In the genomic region with DNA sequence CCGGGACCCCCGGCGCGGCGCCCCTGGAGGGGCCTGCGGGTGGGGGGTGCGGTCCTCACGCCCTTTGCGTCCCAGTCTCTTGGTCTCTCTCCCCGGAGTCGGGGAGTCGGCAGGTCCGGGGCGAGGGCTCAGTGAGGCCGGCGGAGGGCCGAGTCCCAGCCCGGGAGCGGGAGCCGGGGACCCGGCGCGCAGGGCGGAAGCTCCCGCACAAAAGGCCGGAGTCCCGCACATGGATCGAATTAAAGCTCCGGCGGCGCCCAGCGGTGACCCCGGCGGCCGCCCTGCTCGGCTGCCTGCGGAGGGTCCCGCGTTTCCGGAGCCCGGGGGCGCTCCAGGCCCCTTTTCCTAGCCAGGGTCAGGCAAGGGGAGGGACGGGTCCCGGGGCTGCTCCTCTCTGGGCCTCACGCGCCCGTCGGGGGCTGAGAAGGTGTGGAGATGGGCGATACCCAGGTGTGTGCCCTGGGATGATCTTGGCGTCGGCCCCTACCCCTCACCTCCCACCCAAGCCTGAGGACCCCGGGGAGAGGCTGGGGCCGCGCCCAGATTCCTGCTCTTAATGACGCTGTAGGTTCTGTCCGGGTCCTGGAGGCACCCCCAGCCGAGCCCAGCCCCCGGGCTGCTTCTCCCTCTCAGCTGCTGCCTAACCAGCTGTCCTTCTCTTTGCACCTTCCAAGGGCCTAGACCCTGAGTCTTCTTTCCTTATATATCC, we compare ENCODE assay signal across 7 cellular contexts. TPM values are rescaled to one million over a fixed set of nuclear protein-coding genes. Genes with fewer than 3 reads are reported as not detected.
DNase-seq lines count a peak whose midpoint lies in the region; ATAC-seq, FAIRE-seq and TF ChIP-seq lines count a peak whose summit lies in the region.

No MANE protein-coding gene starts in this region.

- peaks cover 5% of the 10 kb centered on the region for H3K36me3 Mint-ChIP-seq in IgD-negative memory B cell
- H3K36me3 Mint-ChIP-seq in MCF 10A (ENCODE audit: insufficient read depth, unreplicated experiment) = peaks cover 11% of the 10 kb centered on the region

- no peak overlapping the region for H3K27ac Mint-ChIP-seq in IgD-negative memory B cell
- H3K27ac Mint-ChIP-seq in MCF 10A (ENCODE audit: low read depth, unreplicated experiment) = peak overlapping the region; percentile 79

- H3K9ac ChIP-seq in kidney (ENCODE audit: low read length in 2 of 2) (peak overlapping the region; percentile 40 to 55), stomach smooth muscle (ENCODE audit: low read length in 2 of 2) (peak overlapping the region; percentile 64 to 75)

- H3K4me1 Mint-ChIP-seq in IgD-negative memory B cell (peaks cover 3 to 8% (median 5%) of the 10 kb centered on the region in 3 donors), MCF 10A (ENCODE audit: insufficient read depth, unreplicated experiment) (peaks cover 20% of the 10 kb centered on the region)

- H3K27ac ChIP-seq in kidney (ENCODE audit: low read depth in 2 of 2, low read length in 2 of 2) (peak overlapping the region; percentile 57 to 72), stomach smooth muscle (ENCODE audit: low read length) (peak overlapping the region; percentile 18)

- H3K4me3 Mint-ChIP-seq in IgD-negative memory B cell = peak overlapping the region in 3 of 4 donors; percentile 23 to 73 (median 66)
- peak overlapping the region; percentile 74 for H3K4me3 Mint-ChIP-seq in MCF 10A (ENCODE audit: unreplicated experiment)

- H3K36me3 ChIP-seq in kidney (ENCODE audit: control insufficient read depth in 1 of 2, insufficient read depth in 2 of 2, low read length in 2 of 2) (no peaks in the 10 kb centered on the region), stomach smooth muscle (ENCODE audit: control insufficient read depth in 2 of 2, insufficient read depth in 2 of 2, low read length in 2 of 2) (no peaks in the 10 kb centered on the region)

- no peak for TF ChIP-seq CTCF in MCF 10A (IDR thresholded peaks at IDR 0.05; ENCODE audit: unreplicated experiment)
- no peak for TF ChIP-seq CTCF in kidney (IDR thresholded peaks at IDR 0.05; ENCODE audit: borderline replicate concordance, extremely low read depth, insufficient read depth)

- no peaks in the 10 kb centered on the region for H3K27me3 ChIP-seq in stomach smooth muscle (ENCODE audit: control insufficient read depth in 1 of 2, insufficient read depth in 2 of 2, low read length in 2 of 2)

- DNase-seq in MCF 10A (ENCODE audit: unreplicated experiment) (no peak), kidney (no peak), CD1c-positive myeloid dendritic cell (ENCODE audit: extremely low spot score) (no peak)
- DNase-seq in stimulated activated CD4-positive, alpha-beta T cell treated with anti-CD3 and anti-CD28 coated beads, Interleukin-4, amount 100 ng/mL, for 24 hours = no peak

- ATAC-seq in GM18907 (IDR thresholded peaks at IDR 0.05; ENCODE audit: unreplicated experiment) = no peak

- H3K4me1 ChIP-seq in kidney (ENCODE audit: control insufficient read depth in 1 of 2, insufficient read depth in 1 of 2, low read depth in 1 of 2, low read length in 2 of 2) = peaks cover 0 to 6% of the 10 kb centered on the region in 2 donors
- H3K4me1 ChIP-seq in stomach smooth muscle (ENCODE audit: control insufficient read depth, insufficient read depth, low read length) = peaks cover 24% of the 10 kb centered on the region

- H3K9me3 ChIP-seq in kidney (ENCODE audit: control insufficient read depth in 1 of 2, low read length in 2 of 2) = no peaks in the 10 kb centered on the region
- no peaks in the 10 kb centered on the region for H3K9me3 ChIP-seq in stomach smooth muscle (ENCODE audit: control insufficient read depth in 2 of 2, low read length in 2 of 2)

- peaks cover 45% of the 10 kb centered on the region for H3K27me3 Mint-ChIP-seq in IgD-negative memory B cell
- H3K27me3 Mint-ChIP-seq in MCF 10A (ENCODE audit: insufficient read depth, unreplicated experiment) = no peaks in the 10 kb centered on the region

- H3K4me3 ChIP-seq in kidney (ENCODE audit: low read length in 2 of 2) = peak overlapping the region; percentile 29 to 43
- peak overlapping the region; percentile 60 to 80 for H3K4me3 ChIP-seq in stomach smooth muscle (ENCODE audit: low read length in 2 of 2)

- POLR2A ChIA-PET in MCF 10A (lab: Yijun Ruan, JAX) = interaction anchor here (0.9 to 2.2 kb wide), 5 partner anchors 9 to 140 kb away, joined by 3 to 9 read pairs (median 3); no protein-coding TSS in a partner anchor

- H3K9me3 Mint-ChIP-seq in IgD-negative memory B cell (peaks cover 0 to 3% (median 0%) of the 10 kb centered on the region in 3 donors), MCF 10A (ENCODE audit: unreplicated experiment) (no peaks in the 10 kb centered on the region)

- BruUV-seq in MCF 10A (replicated peaks; lab: Mats Ljungman, UMichigan) = no TSS peak

- no peak for FAIRE-seq in kidney (lab: Jason Lieb, UNC)

- CTCF ChIA-PET in MCF 10A (lab: Yijun Ruan, JAX) = interaction anchor here (2.2 kb wide), 1 partner anchor 18 kb away, joined by 6 read pairs; no protein-coding TSS in a partner anchor

- intact Hi-C loops in MCF 10A (cut with micrococcal nuclease) (no loop called here), kidney (cut with DNase I) (no loop called here)

RNA-seq across cellular contexts. Expression of gene FBLIM1, which starts 0.5 kb away (rescaled TPM):
- polyA plus RNA-seq in IgD-negative memory B cell (not detected), kidney (ENCODE audit: insufficient read depth, low read depth, low replicate concordance) (16.6 TPM)
- total RNA-seq in MCF 10A (2022) (78.2 and 101 TPM in 2 replicates), kidney (89.3 TPM)

RNA-seq across cellular contexts. Expression of gene TMEM82, which starts 16.8 kb away (rescaled TPM):
- polyA plus RNA-seq in IgD-negative memory B cell = not detected
- not detected in 2 replicates for total RNA-seq in MCF 10A (2022)
- 2.0 TPM for total RNA-seq in kidney
- polyA plus RNA-seq in kidney (ENCODE audit: insufficient read depth, low read depth, low replicate concordance) = 25.4 TPM

RNA-seq across cellular contexts. Expression of gene SLC25A34, which starts 23.0 kb away (rescaled TPM):
- polyA plus RNA-seq in IgD-negative memory B cell (not detected), kidney (ENCODE audit: insufficient read depth, low read depth, low replicate concordance) (12.2 TPM)
- total RNA-seq in MCF 10A (2022) (0.79 and 1.3 TPM in 2 replicates), kidney (1.5 TPM)

RNA-seq across cellular contexts. Expression of gene UQCRHL, which starts 48.3 kb away (rescaled TPM):
- 1.3 TPM for polyA plus RNA-seq in IgD-negative memory B cell
- total RNA-seq in MCF 10A (2022) = 1.1 and 1.7 TPM in 2 replicates
- total RNA-seq in kidney = 0.91 TPM
- 11.8 TPM for polyA plus RNA-seq in kidney (ENCODE audit: insufficient read depth, low read depth, low replicate concordance)
